In the genomic region with DNA sequence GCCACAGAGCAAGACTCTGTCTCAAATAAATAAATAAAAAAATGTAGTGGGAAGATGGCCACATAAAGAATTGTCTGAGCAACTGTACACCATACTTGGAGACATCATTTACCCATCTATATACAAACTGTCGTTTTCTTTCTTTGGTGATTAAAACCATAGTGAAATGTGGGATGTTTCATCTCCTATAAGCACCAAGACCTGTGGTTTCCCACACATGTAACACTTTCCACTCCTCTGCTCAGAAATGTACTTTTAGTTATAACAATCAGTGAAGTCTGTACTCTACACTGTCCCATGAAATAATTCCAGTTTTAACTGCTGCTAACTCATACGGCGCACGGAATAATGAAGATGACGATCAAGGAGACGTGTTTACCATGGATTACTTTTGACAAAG, we compare ENCODE assay signal across 9 cellular contexts.
"Had no signal": no experiment of that assay in that cellular context is flagged by ENCODE, and none has a peak within 500 bp of the region (broad histone marks: within the 10 kb centered on the region; RNA-seq: fewer than 3 reads in every experiment).

No MANE protein-coding gene starts in this region.

- DNase-seq: activated CD8-positive, alpha-beta memory T cell treated with anti-CD3 and anti-CD28 coated beads for 24 hours; activated CD8-positive, alpha-beta memory T cell treated with anti-CD3 and anti-CD28 coated beads, Interleukin-2, amount 50 U/mL, for 48 hours; activated effector memory CD4-positive, alpha-beta T cell treated with Interleukin-2 at 50 U/mL for 16 hours; gastrocnemius medialis; left ventricle myocardium inferior; right lobe of liver had no signal

- H3K27me3 Mint-ChIP-seq: central memory CD8-positive, alpha-beta T cell; effector memory CD8-positive, alpha-beta T cell had no signal

- H3K4me1 Mint-ChIP-seq: nephron progenitor cell had no signal

- H3K9me3 Mint-ChIP-seq: central memory CD8-positive, alpha-beta T cell; effector memory CD8-positive, alpha-beta T cell; nephron progenitor cell had no signal

- H3K4me3 Mint-ChIP-seq: central memory CD8-positive, alpha-beta T cell; effector memory CD8-positive, alpha-beta T cell; nephron progenitor cell had no signal

- H3K27ac Mint-ChIP-seq: nephron progenitor cell had no signal
